ENCODE assay signal across 1 cellular context in the genomic region with DNA sequence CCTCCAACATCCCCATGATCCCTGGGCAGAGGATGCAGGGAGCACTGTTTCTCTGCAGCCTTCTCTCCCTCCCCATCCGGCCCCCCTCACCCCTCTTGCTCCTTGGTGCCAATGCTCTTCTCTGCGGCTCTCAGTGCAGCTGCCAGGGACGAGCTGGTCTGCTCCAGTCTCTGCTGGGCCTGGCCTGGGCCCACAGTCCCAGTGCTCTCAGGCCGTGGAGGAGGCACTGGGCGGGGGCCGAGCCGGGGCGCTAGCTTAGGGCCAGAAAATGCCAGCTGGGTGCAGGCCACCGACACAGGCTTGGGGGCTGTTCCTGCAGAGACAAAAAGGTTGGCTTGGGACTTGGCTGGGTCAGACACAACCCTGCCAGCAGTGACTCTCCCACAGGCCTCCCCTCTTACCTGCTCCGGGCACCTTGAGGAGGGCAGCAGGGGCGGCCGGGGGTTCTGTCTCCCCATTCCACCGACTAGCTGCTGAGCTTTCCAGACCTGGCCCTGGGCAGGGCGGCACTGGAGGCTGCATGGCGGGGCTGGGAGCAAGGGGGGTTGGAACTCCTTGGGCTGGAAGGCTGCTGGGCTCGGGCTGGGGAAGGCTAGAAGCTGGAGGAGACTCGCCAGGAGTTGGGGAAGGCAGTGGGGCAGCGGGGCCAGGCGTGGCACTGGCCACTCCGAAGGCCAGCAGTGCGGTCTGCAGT.
A peak's percentile ranks its signal among the peaks of the same experiment; 100 is the strongest.
TF ChIP-seq lines count a peak whose summit lies in the region.

No MANE protein-coding gene starts in this region.

TF ChIP-seq in K562, 482 proteins besides CTCF, POLR2A, EP300 and RAD21:
- TF ChIP-seq RBM14 (IDR thresholded peaks at IDR 0.05; ENCODE audit: borderline replicate concordance, insufficient read depth, low read depth, low read length) = no peak
- peak; percentile 65 for TF ChIP-seq POLR2G (IDR thresholded peaks at IDR 0.05; ENCODE audit: low read depth, low read length)
- TF ChIP-seq BMI1 (IDR thresholded peaks at IDR 0.05; ENCODE audit: low read length) = no peak
